23 cellular contexts compared by ENCODE assay signal in genomic region chr11:6919698-6920097, GRCh38. TPM values are rescaled to one million over a fixed set of nuclear protein-coding genes. Genes with fewer than 3 reads are reported as not detected.
DNase-seq lines count a peak whose midpoint lies in the region; ATAC-seq, FAIRE-seq and TF ChIP-seq lines count a peak whose summit lies in the region.
"Had no signal": no experiment of that assay in that cellular context is flagged by ENCODE, and none has a peak within 500 bp of the region (broad histone marks: within the 10 kb centered on the region; RNA-seq: fewer than 3 reads in every experiment).

No MANE protein-coding gene starts in this region.

- H3K27me3 ChIP-seq in H1 (replicated peaks in 1 of 4; ENCODE audit: control insufficient read depth in 3 of 4, extremely low read depth in 1 of 4, insufficient read depth in 3 of 4, low read length in 3 of 4) = no peaks in the 10 kb centered on the region
- H3K27me3 ChIP-seq: BE2C, BLaER1 had no signal

- no peak overlapping the region for H4K91ac ChIP-seq in H1 (replicated peaks; ENCODE audit: insufficient read length, low read length)

- H3K4me3 ChIP-seq in H1 (ENCODE audit: extremely low read depth in 1 of 4, insufficient read depth in 2 of 4, low read depth in 3 of 4, low read length in 4 of 4) = no peak overlapping the region
- H3K4me3 ChIP-seq: BLaER1 had no signal

- no peak overlapping the region for H3K14ac ChIP-seq in H1 (ENCODE audit: insufficient read length)

- no peaks in the 10 kb centered on the region for H3K4me1 Mint-ChIP-seq in WTC11
- H3K4me1 Mint-ChIP-seq in Calu3 (ENCODE audit: low read depth, unreplicated experiment) = no peaks in the 10 kb centered on the region
- H3K4me1 Mint-ChIP-seq: CD14-positive monocyte; CD4-positive, alpha-beta memory T cell; CD4-positive, CD25-positive, alpha-beta regulatory T cell; CD8-positive, alpha-beta memory T cell had no signal

- H3K36me3 Mint-ChIP-seq in WTC11 (no peaks in the 10 kb centered on the region), Calu3 (ENCODE audit: insufficient read depth, unreplicated experiment) (no peaks in the 10 kb centered on the region)
- H3K36me3 Mint-ChIP-seq: CD14-positive monocyte; CD4-positive, alpha-beta memory T cell; CD4-positive, CD25-positive, alpha-beta regulatory T cell; CD8-positive, alpha-beta memory T cell had no signal

- no peak overlapping the region for H3K4ac ChIP-seq in H1 (replicated peaks; ENCODE audit: insufficient read length, low read depth, low read length)

- H3K4me1 ChIP-seq in H1 (replicated peaks in 1 of 4; ENCODE audit: control insufficient read depth in 3 of 4, insufficient read depth in 4 of 4, low read length in 3 of 4) = no peaks in the 10 kb centered on the region
- H3K4me1 ChIP-seq: BE2C, BLaER1 had no signal

- H2AFZ ChIP-seq in H1 (ENCODE audit: low read length) = no peak overlapping the region

- no peak overlapping the region for H2BK20ac ChIP-seq in H1 (ENCODE audit: low read length)

- H2BK12ac ChIP-seq in H1 (ENCODE audit: low read depth, low read length) = no peak overlapping the region

- H3K27me3 Mint-ChIP-seq in WTC11 (ENCODE audit: low read depth) (no peaks in the 10 kb centered on the region; the same call in 1 of the 2 replicates), Calu3 (ENCODE audit: unreplicated experiment) (peaks cover 7% of the 10 kb centered on the region)

- H3K9me3 Mint-ChIP-seq in WTC11 = peaks cover 8% of the 10 kb centered on the region
- no peaks in the 10 kb centered on the region for H3K9me3 Mint-ChIP-seq in Calu3 (ENCODE audit: low read depth, unreplicated experiment)

- H3K4me3 Mint-ChIP-seq in WTC11 = no peak overlapping the region
- no peak overlapping the region for H3K4me3 Mint-ChIP-seq in Calu3 (ENCODE audit: low read depth, unreplicated experiment)
- H3K4me3 Mint-ChIP-seq: CD14-positive monocyte; CD4-positive, alpha-beta memory T cell; CD4-positive, CD25-positive, alpha-beta regulatory T cell; CD8-positive, alpha-beta memory T cell had no signal

- no peak overlapping the region for H2BK5ac ChIP-seq in H1 (ENCODE audit: low read depth, low read length)

- H4K8ac ChIP-seq in H1 (ENCODE audit: extremely low read depth, insufficient read depth, low read length) = no peak overlapping the region

- WGBS in H1 (ENCODE audit: extremely low coverage in 1 of 2, insufficient coverage in 1 of 2, insufficient read length in 1 of 2, insufficient replicate concordance in 2 of 2, low coverage in 1 of 2, low lambda C conversion rate in 2 of 2, missing lambda C conversion rate in 1 of 2), 2 experiments = 68% methylated on average over 2 of the region's 2 CpGs; no CpG with 5 or more reads in 1 of the 2 experiments

- no peaks in the 10 kb centered on the region for H3K79me2 ChIP-seq in H1 (ENCODE audit: control insufficient read depth in 1 of 2, insufficient read depth in 2 of 2, low read length in 2 of 2)

- H2BK15ac ChIP-seq in H1 (ENCODE audit: low read length) = no peak overlapping the region

- no peak for TF ChIP-seq EP300 in H1 (IDR thresholded peaks at IDR 0.05; ENCODE audit: borderline replicate concordance in 1 of 2, low read depth in 2 of 2, low read length in 2 of 2)

- intact Hi-C loops in head of caudate nucleus (cut with DNase I) (loop anchor here (10.0 kb wide), 1 partner anchor 385 kb away; no protein-coding TSS in a partner anchor), Calu3 (cut with micrococcal nuclease; ENCODE audit: unreplicated experiment) (no loop called here)

- H3K9ac ChIP-seq in H1 (replicated peaks in 1 of 4; ENCODE audit: extremely low read depth in 1 of 4, low read depth in 3 of 4, low read length in 3 of 4) = no peak overlapping the region
- H3K9ac ChIP-seq: BLaER1 had no signal

- no peak overlapping the region for H2AK5ac ChIP-seq in H1 (ENCODE audit: low read depth, low read length)

- no peak overlapping the region for H4K5ac ChIP-seq in H1 (ENCODE audit: insufficient read length, low read depth, low read length)

- no peaks in the 10 kb centered on the region for H3K36me3 ChIP-seq in H1 (ENCODE audit: control insufficient read depth in 2 of 4, insufficient read depth in 4 of 4, low read length in 3 of 4)
- H3K36me3 ChIP-seq: BE2C, BLaER1 had no signal

- BruUV-seq in Calu3 (replicated peaks; lab: Mats Ljungman, UMichigan) = no TSS peak

- H3K27ac ChIP-seq in H1 (ENCODE audit: low read depth, low read length) = no peak overlapping the region
- H3K27ac ChIP-seq: BLaER1 had no signal

- TF ChIP-seq POLR2A in H54 (IDR thresholded peaks at IDR 0.05; ENCODE audit: low read depth, low read length) = no peak
- no peak for TF ChIP-seq POLR2A in H1 (IDR thresholded peaks at IDR 0.05; ENCODE audit: control extremely low read depth in 1 of 2, low read depth in 2 of 2, low read length in 2 of 2)
- TF ChIP-seq POLR2A in GM12891 (IDR thresholded peaks at IDR 0.05; ENCODE audit: low read depth, low read length) = no peak

- ATAC-seq in WTC11 = no peak

- DNase-seq in H54 (ENCODE audit: insufficient read length, low spot score) (no peak), WTC11 (ENCODE audit: low spot score) (no peak), H1 (ENCODE audit: low read depth in 1 of 2, low spot score in 2 of 2) (no peak), head of caudate nucleus (no peak), Calu3 (no peak), GM12891 (ENCODE audit: insufficient read length, low spot score) (no peak), NCI-H82 (lab: John Stamatoyannopoulos, UW) (no peak)
- DNase-seq: 8988T; ACHN; BE2C; C1 segment of cervical spinal cord; CD4-positive, alpha-beta memory T cell; CD4-positive, CD25-positive, alpha-beta regulatory T cell; CD8-positive, alpha-beta memory T cell; COR-L47; DMS79 treated with DMSO at 0.1 percent for 48 hours; GF-D8 had no signal

- H3K4me2 ChIP-seq in H1 (ENCODE audit: insufficient read depth in 1 of 2, low read depth in 2 of 2, low read length in 2 of 2) = no peak overlapping the region
- H3K4me2 ChIP-seq: BLaER1 had no signal

- TF ChIP-seq CTCF in WTC11 (IDR thresholded peaks at IDR 0.05) (no peak), H1 (IDR thresholded peaks at IDR 0.05; ENCODE audit: control extremely low read depth in 1 of 3, insufficient read depth in 1 of 3, low read depth in 1 of 3, low read length in 3 of 3) (no peak), Calu3 (IDR thresholded peaks at IDR 0.05; ENCODE audit: unreplicated experiment) (no peak)

- no peaks in the 10 kb centered on the region for H3K79me1 ChIP-seq in H1 (ENCODE audit: low read depth, low read length)

- no peaks in the 10 kb centered on the region for H4K20me1 ChIP-seq in H1 (replicated peaks in 1 of 2; ENCODE audit: control insufficient read depth in 1 of 2, insufficient read depth in 2 of 2, low read length in 2 of 2)
- H4K20me1 ChIP-seq: BLaER1 had no signal

- CTCF ChIA-PET in WTC11 (lab: Charles Lee) = no interaction called here
- CTCF ChIA-PET in H1 (lab: Charles Lee; ENCODE audit: partially characterized antibody) = no interaction called here
- CTCF ChIA-PET in Calu3 (lab: Charles Lee) = no interaction called here

- no peak overlapping the region for H3K56ac ChIP-seq in H1 (replicated peaks; ENCODE audit: insufficient read length, low read depth, low read length)

- no peak overlapping the region for H3K23ac ChIP-seq in H1 (ENCODE audit: insufficient read length)

- H3K23me2 ChIP-seq in H1 (ENCODE audit: low read depth, low read length) = no peaks in the 10 kb centered on the region

- H3K27ac Mint-ChIP-seq in WTC11 (no peak overlapping the region), Calu3 (ENCODE audit: unreplicated experiment) (no peak overlapping the region)
- H3K27ac Mint-ChIP-seq: CD14-positive monocyte; CD4-positive, alpha-beta memory T cell; CD4-positive, CD25-positive, alpha-beta regulatory T cell; CD8-positive, alpha-beta memory T cell had no signal

- no peak overlapping the region for H2BK120ac ChIP-seq in H1 (replicated peaks; ENCODE audit: low read depth, low read length)

- no peak overlapping the region for H3K18ac ChIP-seq in H1 (ENCODE audit: extremely low read depth, low read length)

- no peak for TF ChIP-seq RAD21 in H1 (IDR thresholded peaks at IDR 0.05 in 1 of 2, conservative IDR thresholded peaks at IDR 0.05 in 1 of 2; ENCODE audit: low read depth in 2 of 2, low read length in 2 of 2)

- FAIRE-seq in H54 (lab: Jason Lieb, UNC) = peak; percentile 43
- no peak for FAIRE-seq in H1 (lab: Jason Lieb, UNC)
- FAIRE-seq in GM12891 (lab: Jason Lieb, UNC) = no peak
- FAIRE-seq: D721Med, GM19239 had no signal

- 0 out of 4 replicates have a peak, but pooled peaks cover 0 to 3% of the 10 kb centered on the region in 2 experiments for H3K9me3 ChIP-seq in H1 (ENCODE audit: insufficient read depth in 2 of 2, low read depth in 1 of 2, low read length in 1 of 2)
- H3K9me3 ChIP-seq: BE2C, BLaER1 had no signal

- POLR2A ChIA-PET in WTC11 (lab: Charles Lee) (no interaction called here), H1 (lab: Charles Lee; ENCODE audit: partially characterized antibody) (no interaction called here)

RNA-seq across cellular contexts. Expression of gene OR2D3, which starts 1.1 kb away (rescaled TPM):
- not detected in 3 replicates for total RNA-seq in WTC11 (2021)
- not detected in 2 replicates for total RNA-seq in H1 (2021; fragmentation: NEBNext Ultra II Directional; extraction: Animal tissue kit (Norgen Biotek cat#: 25700))
- not detected in 2 replicates for polyA plus RNA-seq in H1 (2011; rRNA removed)
- not detected for polyA plus RNA-seq in H1 (2011; cell fraction: cytosol; rRNA removed)
- polyA plus RNA-seq in H1 (2011; cell fraction: nucleus; rRNA removed) = not detected
- polyA plus RNA-seq in H1 (2012, experiment 1 of 2) = not detected in 4 replicates
- not detected for polyA plus RNA-seq in H1 (2012, experiment 2 of 2)
- polyA plus RNA-seq in H1 (2013, experiment 1 of 2) = not detected
- polyA plus RNA-seq in H1 (2013, experiment 2 of 2) = not detected
- not detected in 2 replicates for polyA minus RNA-seq in H1 (2011; rRNA and poly(A)+ RNA removed)
- polyA minus RNA-seq in H1 (2011; cell fraction: cytosol; rRNA and poly(A)+ RNA removed) = not detected
- not detected for polyA minus RNA-seq in H1 (2011; cell fraction: nucleus; rRNA and poly(A)+ RNA removed)
- not detected in 2 replicates for total RNA-seq in Calu3 (2022)
- polyA plus RNA-seq in GM12891 (2012; ENCODE audit: low read depth, missing spikeins) = not detected
- total RNA-seq: A673; CD4-positive, alpha-beta memory T cell; CD4-positive, CD25-positive, alpha-beta regulatory T cell; CD8-positive, alpha-beta memory T cell had no signal
- polyA plus RNA-seq: AG04450; CD14-positive monocyte; CD4-positive, alpha-beta memory T cell; CD4-positive, CD25-positive, alpha-beta regulatory T cell; CD8-positive, alpha-beta memory T cell had no signal

RNA-seq across cellular contexts. Expression of gene ZNF215, which starts 6.5 kb away (rescaled TPM):
- total RNA-seq in WTC11 (2021) (13.8 to 15.8 TPM (median 14.1 TPM) in 3 replicates), Calu3 (2022) (1.2 and 1.6 TPM in 2 replicates)
- total RNA-seq in H1 (2021; fragmentation: NEBNext Ultra II Directional; extraction: Animal tissue kit (Norgen Biotek cat#: 25700)) = 17.1 and 17.9 TPM in 2 replicates
- 4.3 and 6.4 TPM in 2 replicates for polyA plus RNA-seq in H1 (2011; rRNA removed)
- 7.4 TPM for polyA plus RNA-seq in H1 (2011; cell fraction: cytosol; rRNA removed)
- polyA plus RNA-seq in H1 (2011; cell fraction: nucleus; rRNA removed) = 10.6 TPM
- polyA plus RNA-seq in H1 (2012, experiment 1 of 2) = 8.5 to 15.5 TPM (median 10.6 TPM) in 4 replicates
- polyA plus RNA-seq in H1 (2012, experiment 2 of 2) = 0.84 TPM
- 16.0 TPM for polyA plus RNA-seq in H1 (2013, experiment 1 of 2)
- polyA plus RNA-seq in H1 (2013, experiment 2 of 2) = 15.6 TPM
- polyA minus RNA-seq in H1 (2011; rRNA and poly(A)+ RNA removed) = 23.9 and 33.2 TPM in 2 replicates
- polyA minus RNA-seq in H1 (2011; cell fraction: cytosol; rRNA and poly(A)+ RNA removed) = 9.8 TPM
- 45.5 TPM for polyA minus RNA-seq in H1 (2011; cell fraction: nucleus; rRNA and poly(A)+ RNA removed)
- polyA plus RNA-seq in GM12891 (2012; ENCODE audit: low read depth, missing spikeins) = 1.5 TPM
- total RNA-seq: CD4-positive, alpha-beta memory T cell had no signal
- polyA plus RNA-seq: CD14-positive monocyte; CD4-positive, alpha-beta memory T cell; CD8-positive, alpha-beta memory T cell had no signal

RNA-seq across cellular contexts. Expression of gene OR2D2, which starts 27.4 kb away (rescaled TPM):
- 0.16 to 0.26 TPM (median 0.23 TPM) in 3 replicates for total RNA-seq in WTC11 (2021)
- total RNA-seq in H1 (2021; fragmentation: NEBNext Ultra II Directional; extraction: Animal tissue kit (Norgen Biotek cat#: 25700)) = 0.29 TPM in 1 of 2 replicates, not detected in the other
- polyA plus RNA-seq in H1 (2011; rRNA removed) = 0.08 and 0.15 TPM in 2 replicates
- 0.09 TPM for polyA plus RNA-seq in H1 (2011; cell fraction: cytosol; rRNA removed)
- polyA plus RNA-seq in H1 (2011; cell fraction: nucleus; rRNA removed) = 0.97 TPM
- not detected in 4 replicates for polyA plus RNA-seq in H1 (2012, experiment 1 of 2)
- not detected for polyA plus RNA-seq in H1 (2012, experiment 2 of 2)
- not detected for polyA plus RNA-seq in H1 (2013, experiment 1 of 2)
- not detected for polyA plus RNA-seq in H1 (2013, experiment 2 of 2)
- polyA minus RNA-seq in H1 (2011; rRNA and poly(A)+ RNA removed) = 7.3 and 10.8 TPM in 2 replicates
- 1.0 TPM for polyA minus RNA-seq in H1 (2011; cell fraction: cytosol; rRNA and poly(A)+ RNA removed)
- 16.2 TPM for polyA minus RNA-seq in H1 (2011; cell fraction: nucleus; rRNA and poly(A)+ RNA removed)
- not detected in 2 replicates for total RNA-seq in Calu3 (2022)
- polyA plus RNA-seq in GM12891 (2012; ENCODE audit: low read depth, missing spikeins) = not detected
- total RNA-seq: A673; CD4-positive, alpha-beta memory T cell; CD4-positive, CD25-positive, alpha-beta regulatory T cell; CD8-positive, alpha-beta memory T cell had no signal
- polyA plus RNA-seq: AG04450; CD14-positive monocyte; CD4-positive, alpha-beta memory T cell; CD4-positive, CD25-positive, alpha-beta regulatory T cell; CD8-positive, alpha-beta memory T cell had no signal

RNA-seq across cellular contexts. Expression of gene OR10A4, which starts 43.3 kb away (rescaled TPM):
- total RNA-seq in WTC11 (2021) (not detected in 3 replicates), Calu3 (2022) (not detected in 2 replicates)
- total RNA-seq in H1 (2021; fragmentation: NEBNext Ultra II Directional; extraction: Animal tissue kit (Norgen Biotek cat#: 25700)) = not detected in 2 replicates
- not detected in 2 replicates for polyA plus RNA-seq in H1 (2011; rRNA removed)
- not detected for polyA plus RNA-seq in H1 (2011; cell fraction: cytosol; rRNA removed)
- not detected for polyA plus RNA-seq in H1 (2011; cell fraction: nucleus; rRNA removed)
- not detected in 4 replicates for polyA plus RNA-seq in H1 (2012, experiment 1 of 2)
- polyA plus RNA-seq in H1 (2012, experiment 2 of 2) = not detected
- not detected for polyA plus RNA-seq in H1 (2013, experiment 1 of 2)
- polyA plus RNA-seq in H1 (2013, experiment 2 of 2) = not detected
- not detected in 2 replicates for polyA minus RNA-seq in H1 (2011; rRNA and poly(A)+ RNA removed)
- polyA minus RNA-seq in H1 (2011; cell fraction: cytosol; rRNA and poly(A)+ RNA removed) = not detected
- polyA minus RNA-seq in H1 (2011; cell fraction: nucleus; rRNA and poly(A)+ RNA removed) = not detected
- not detected for polyA plus RNA-seq in GM12891 (2012; ENCODE audit: low read depth, missing spikeins)
- total RNA-seq: A673; CD4-positive, alpha-beta memory T cell; CD4-positive, CD25-positive, alpha-beta regulatory T cell; CD8-positive, alpha-beta memory T cell had no signal
- polyA plus RNA-seq: AG04450; CD14-positive monocyte; CD4-positive, alpha-beta memory T cell; CD4-positive, CD25-positive, alpha-beta regulatory T cell; CD8-positive, alpha-beta memory T cell had no signal

RNA-seq across cellular contexts. Expression of gene OR10A2, which starts 56.8 kb away (rescaled TPM):
- not detected in 3 replicates for total RNA-seq in WTC11 (2021)
- not detected in 2 replicates for total RNA-seq in H1 (2021; fragmentation: NEBNext Ultra II Directional; extraction: Animal tissue kit (Norgen Biotek cat#: 25700))
- polyA plus RNA-seq in H1 (2011; rRNA removed) = not detected in 2 replicates
- polyA plus RNA-seq in H1 (2011; cell fraction: cytosol; rRNA removed) = not detected
- not detected for polyA plus RNA-seq in H1 (2011; cell fraction: nucleus; rRNA removed)
- polyA plus RNA-seq in H1 (2012, experiment 1 of 2) = 0.06 to 0.27 TPM (median 0.24 TPM) in 3 of 4 replicates, not detected in the other
- not detected for polyA plus RNA-seq in H1 (2012, experiment 2 of 2)
- polyA plus RNA-seq in H1 (2013, experiment 1 of 2) = not detected
- not detected for polyA plus RNA-seq in H1 (2013, experiment 2 of 2)
- polyA minus RNA-seq in H1 (2011; rRNA and poly(A)+ RNA removed) = not detected in 2 replicates
- polyA minus RNA-seq in H1 (2011; cell fraction: cytosol; rRNA and poly(A)+ RNA removed) = not detected
- not detected for polyA minus RNA-seq in H1 (2011; cell fraction: nucleus; rRNA and poly(A)+ RNA removed)
- not detected in 2 replicates for total RNA-seq in Calu3 (2022)
- not detected for polyA plus RNA-seq in GM12891 (2012; ENCODE audit: low read depth, missing spikeins)
- total RNA-seq: A673; CD4-positive, alpha-beta memory T cell; CD4-positive, CD25-positive, alpha-beta regulatory T cell; CD8-positive, alpha-beta memory T cell had no signal
- polyA plus RNA-seq: AG04450; CD14-positive monocyte; CD4-positive, alpha-beta memory T cell; CD4-positive, CD25-positive, alpha-beta regulatory T cell; CD8-positive, alpha-beta memory T cell had no signal
